ENCODE assay signal across 19 cellular contexts in genomic region chr17:10745231-10745630, GRCh38. TPM values are rescaled to one million over a fixed set of nuclear protein-coding genes. Genes with fewer than 3 reads are reported as not detected.
DNase-seq lines count a peak whose midpoint lies in the region; TF ChIP-seq lines count a peak whose summit lies in the region.
"Had no signal": no experiment of that assay in that cellular context is flagged by ENCODE, and none has a peak within 500 bp of the region (broad histone marks: within the 10 kb centered on the region; RNA-seq: fewer than 3 reads in every experiment).

No MANE protein-coding gene starts in this region.

- H3K4me3 ChIP-seq in esophagus squamous epithelium, result no peak overlapping the region
- H3K4me3 ChIP-seq in neuronal stem cell (ENCODE audit: low read length in 2 of 2), result no peak overlapping the region
- no peak overlapping the region for H3K4me3 ChIP-seq in CD8-positive, alpha-beta memory T cell (ENCODE audit: low read length)
- H3K4me3 ChIP-seq: skin epidermis, tibial nerve had no signal

- no peak overlapping the region for H2AFZ ChIP-seq in neuronal stem cell (ENCODE audit: low read length)

- peaks cover 9 to 13% of the 10 kb centered on the region in 2 donors for H3K27me3 Mint-ChIP-seq in CD8-positive, alpha-beta memory T cell

- H3K9me3 Mint-ChIP-seq in CD8-positive, alpha-beta memory T cell, result no peaks in the 10 kb centered on the region
- H3K9me3 Mint-ChIP-seq: central memory CD8-positive, alpha-beta T cell had no signal

- H3K14ac ChIP-seq in neuronal stem cell (ENCODE audit: low read length), result no peak overlapping the region

- no peak overlapping the region for H3K9ac ChIP-seq in neuronal stem cell (ENCODE audit: low read depth, low read length, poor library complexity)

- no peaks in the 10 kb centered on the region for H3K36me3 ChIP-seq in esophagus squamous epithelium
- H3K36me3 ChIP-seq in neuronal stem cell (replicated peaks in 1 of 2; ENCODE audit: control insufficient read depth in 2 of 2, insufficient read depth in 2 of 2, low read length in 2 of 2), result no peaks in the 10 kb centered on the region
- no peaks in the 10 kb centered on the region for H3K36me3 ChIP-seq in CD8-positive, alpha-beta memory T cell (ENCODE audit: insufficient read depth, low read length)
- H3K36me3 ChIP-seq: tibial nerve had no signal

- H3K4me3 Mint-ChIP-seq in CD8-positive, alpha-beta memory T cell, result no peak overlapping the region
- H3K4me3 Mint-ChIP-seq: central memory CD8-positive, alpha-beta T cell had no signal

- TF ChIP-seq POLR2A in esophagus squamous epithelium (IDR thresholded peaks at IDR 0.05), result no peak

- H3K4ac ChIP-seq in neuronal stem cell (ENCODE audit: low read length), result no peak overlapping the region

- WGBS in esophagus squamous epithelium, 2 donors, result 35 to 48% methylated on average over 6 of the region's 6 CpGs
- no CpG with 5 or more reads among the region's 6 CpGs for WGBS in neuronal stem cell (ENCODE audit: extremely low coverage in 2 of 2, insufficient read length in 2 of 2, insufficient replicate concordance in 1 of 2), 2 donors

- H2BK5ac ChIP-seq in neuronal stem cell (ENCODE audit: low read length), result no peak overlapping the region

- no peaks in the 10 kb centered on the region for H3K27me3 ChIP-seq in esophagus squamous epithelium
- peaks cover 0 to 5% (median 0%) of the 10 kb centered on the region in 3 experiments for H3K27me3 ChIP-seq in neuronal stem cell (ENCODE audit: control insufficient read depth in 3 of 3, insufficient read depth in 3 of 3, low read depth in 1 of 3, low read length in 3 of 3)
- no peaks in the 10 kb centered on the region for H3K27me3 ChIP-seq in CD8-positive, alpha-beta memory T cell (ENCODE audit: insufficient read depth, low read length, poor library complexity, severe bottlenecking)
- H3K27me3 ChIP-seq: tibial nerve had no signal

- H2BK12ac ChIP-seq in neuronal stem cell (ENCODE audit: low read length), result no peak overlapping the region

- H3K79me1 ChIP-seq in neuronal stem cell (ENCODE audit: low read depth, low read length), result no peaks in the 10 kb centered on the region

- no peaks in the 10 kb centered on the region for H3K36me3 Mint-ChIP-seq in CD8-positive, alpha-beta memory T cell

- H3K27ac Mint-ChIP-seq in CD8-positive, alpha-beta memory T cell, result peak overlapping the region in 1 of 8 donors; percentile 7

- H3K18ac ChIP-seq in neuronal stem cell (ENCODE audit: low read length), result peak overlapping the region; percentile 16

- no peak overlapping the region for H2BK120ac ChIP-seq in neuronal stem cell (ENCODE audit: low read depth, low read length)

- intact Hi-C loops in esophagus squamous epithelium (cut with DNase I), result no loop called here

- no peak overlapping the region for H4K8ac ChIP-seq in neuronal stem cell (ENCODE audit: low read depth, low read length)

- POLR2A ChIA-PET in CD8-positive, alpha-beta memory T cell (lab: Charles Lee), result no interaction called here

- no peaks in the 10 kb centered on the region for H3K9me3 ChIP-seq in esophagus squamous epithelium
- H3K9me3 ChIP-seq in neuronal stem cell (replicated peaks in 1 of 2; ENCODE audit: control insufficient read depth in 2 of 2, insufficient read depth in 1 of 2, low read depth in 1 of 2, low read length in 2 of 2), result no peaks in the 10 kb centered on the region
- H3K9me3 ChIP-seq in CD8-positive, alpha-beta memory T cell (ENCODE audit: low read length), result no peaks in the 10 kb centered on the region
- H3K9me3 ChIP-seq: tibial nerve had no signal

- peaks cover 6 to 10% (median 8%) of the 10 kb centered on the region in 3 donors for H3K4me1 Mint-ChIP-seq in CD8-positive, alpha-beta memory T cell

- H4K91ac ChIP-seq in neuronal stem cell (ENCODE audit: low read depth, low read length, poor library complexity), result no peak overlapping the region

- no peak for TF ChIP-seq CTCF in esophagus squamous epithelium (IDR thresholded peaks at IDR 0.05)

- peak; percentile 45 for DNase-seq in A172 (ENCODE audit: low spot score)
- peak; percentile 48 for DNase-seq in LHCN-M2 (ENCODE audit: low read depth)
- DNase-seq in esophagus squamous epithelium (lab: John Stamatoyannopoulos, UW), result no peak
- no peak for DNase-seq in neuronal stem cell (ENCODE audit: low spot score)
- DNase-seq in dermis blood vessel endothelial cell, result no peak
- DNase-seq in NCI-H69 (lab: John Stamatoyannopoulos, UW), result no peak
- no peak for DNase-seq in D341Med (ENCODE audit: low spot score)
- DNase-seq in CD8-positive, alpha-beta memory T cell, result no peak
- DNase-seq: activated CD4-positive, CD25-positive, alpha-beta regulatory T cell treated with anti-CD3 and anti-CD28 coated beads, Interleukin-2, amount 50 U/mL, for 72 hours; amniotic stem cell; effector memory CD4-positive, alpha-beta T cell; NCI-H2029; NCI-H524; SIG-M5 had no signal

- peak overlapping the region in 3 of 4 donors; percentile 10 to 50 (median 36) for H3K27ac ChIP-seq in esophagus squamous epithelium
- H3K27ac ChIP-seq in neuronal stem cell (replicated peaks; ENCODE audit: low read length), result no peak overlapping the region
- no peak overlapping the region for H3K27ac ChIP-seq in CD8-positive, alpha-beta memory T cell (ENCODE audit: low read depth, low read length)
- H3K27ac ChIP-seq: tibial nerve had no signal

- no peak overlapping the region for H2BK15ac ChIP-seq in neuronal stem cell (ENCODE audit: low read length)

- CTCF ChIA-PET in CD8-positive, alpha-beta memory T cell (lab: Charles Lee), result no interaction called here

- H3K4me1 ChIP-seq in esophagus squamous epithelium (peaks cover 0 to 37% (median 7%) of the 10 kb centered on the region in 3 donors), neuronal stem cell (ENCODE audit: control insufficient read depth in 2 of 2, insufficient read depth in 1 of 2, low read depth in 1 of 2, low read length in 2 of 2) (peaks cover 0 to 2% of the 10 kb centered on the region in 2 donors)
- H3K4me1 ChIP-seq in CD8-positive, alpha-beta memory T cell (ENCODE audit: insufficient read depth, low read length), result peaks cover 14% of the 10 kb centered on the region

- no peak overlapping the region for H3K4me2 ChIP-seq in neuronal stem cell (ENCODE audit: insufficient read depth, low read length, poor library complexity, severe bottlenecking)

- no peak overlapping the region for H3K23ac ChIP-seq in neuronal stem cell (ENCODE audit: low read depth, low read length, poor library complexity)

- H2AK5ac ChIP-seq in neuronal stem cell (ENCODE audit: low read depth, low read length), result no peak overlapping the region

RNA-seq across cellular contexts. Expression of gene TMEM220, which starts 15.4 kb away (rescaled TPM):
- total RNA-seq in A172 (2014; rRNA removed; shearing (Covaris generic)), result 0.12 and 0.26 TPM in 2 replicates
- 2.4 and 4.8 TPM in 2 replicates for total RNA-seq in LHCN-M2 (2014; rRNA removed)
- 3.2 TPM for polyA plus RNA-seq in LHCN-M2 (2012)
- total RNA-seq in esophagus squamous epithelium, result 1 to 10 TPM; 1.4 to 9.5 (median 6.3) TPM
- 0.53 TPM for polyA plus RNA-seq in neuronal stem cell (2013, experiment 1 of 2)
- 0.69 TPM for polyA plus RNA-seq in neuronal stem cell (2013, experiment 2 of 2)
- 1.5 and 2.7 TPM in 2 replicates for total RNA-seq in dermis blood vessel endothelial cell
- total RNA-seq in CD8-positive, alpha-beta memory T cell, result 1 to 10 TPM in 1 of 2 experiments, under 1 TPM in 1; 0.55 to 1.1 TPM
- polyA plus RNA-seq in CD8-positive, alpha-beta memory T cell, result 1.4 TPM

RNA-seq across cellular contexts. Expression of gene ADPRM, which starts 47.8 kb away (rescaled TPM):
- 8.4 and 11.1 TPM in 2 replicates for total RNA-seq in A172 (2014; rRNA removed; shearing (Covaris generic))
- 7.3 and 9.4 TPM in 2 replicates for total RNA-seq in LHCN-M2 (2014; rRNA removed)
- polyA plus RNA-seq in LHCN-M2 (2012), result 6.0 TPM
- total RNA-seq in esophagus squamous epithelium, result 10 to 100 TPM in 1 of 4 donors, 1 to 10 TPM in 3; 3.3 to 11.8 (median 4.4) TPM
- 8.3 TPM for polyA plus RNA-seq in neuronal stem cell (2013, experiment 1 of 2)
- 8.5 TPM for polyA plus RNA-seq in neuronal stem cell (2013, experiment 2 of 2)
- 8.9 and 9.7 TPM in 2 replicates for total RNA-seq in dermis blood vessel endothelial cell
- 1 to 10 TPM; 9.8 to 10.0 TPM for total RNA-seq in CD8-positive, alpha-beta memory T cell
- 27.3 TPM for polyA plus RNA-seq in CD8-positive, alpha-beta memory T cell

RNA-seq across cellular contexts. Expression of gene SCO1, which starts 47.9 kb away (rescaled TPM):
- 51.6 and 58.9 TPM in 2 replicates for total RNA-seq in A172 (2014; rRNA removed; shearing (Covaris generic))
- total RNA-seq in LHCN-M2 (2014; rRNA removed) (37.0 and 40.7 TPM in 2 replicates), esophagus squamous epithelium (10 to 100 TPM; 15.4 to 25.6 (median 20.3) TPM), dermis blood vessel endothelial cell (28.2 and 36.1 TPM in 2 replicates)
- polyA plus RNA-seq in LHCN-M2 (2012), result 18.9 TPM
- polyA plus RNA-seq in neuronal stem cell (2013, experiment 1 of 2), result 15.6 TPM
- 14.9 TPM for polyA plus RNA-seq in neuronal stem cell (2013, experiment 2 of 2)
- total RNA-seq in CD8-positive, alpha-beta memory T cell, result 10 to 100 TPM; 45.5 to 46.9 TPM
- polyA plus RNA-seq in CD8-positive, alpha-beta memory T cell, result 15.9 TPM

RNA-seq across cellular contexts. Expression of gene TMEM238L, which starts 58.7 kb away (rescaled TPM):
- not detected in 2 replicates for total RNA-seq in A172 (2014; rRNA removed; shearing (Covaris generic))
- total RNA-seq in LHCN-M2 (2014; rRNA removed) (not detected in 2 replicates), esophagus squamous epithelium (1 to 10 TPM in 2 of 4 donors, under 1 TPM in 2; 0.42 to 4.8 (median 1.0) TPM), dermis blood vessel endothelial cell (not detected in 2 replicates)
- not detected for polyA plus RNA-seq in LHCN-M2 (2012)
- not detected for polyA plus RNA-seq in neuronal stem cell (2013, experiment 1 of 2)
- not detected for polyA plus RNA-seq in neuronal stem cell (2013, experiment 2 of 2)
- not detected for total RNA-seq in CD8-positive, alpha-beta memory T cell
- not detected for polyA plus RNA-seq in CD8-positive, alpha-beta memory T cell
- total RNA-seq: fibroblast of villous mesenchyme, osteocyte, tibial nerve had no signal

Comparison
In these comparisons a context has a peak if more than half of its experiments do, and no peak if none do; other contexts are left out.
1. DNase-seq: peak in A172 (single experiment) and LHCN-M2 (single experiment); none in esophagus squamous epithelium (single experiment), neuronal stem cell (single experiment), dermis blood vessel endothelial cell (single experiment), NCI-H69 (single experiment), D341Med (single experiment) and CD8-positive, alpha-beta memory T cell (0 of 5).
2. H3K27ac ChIP-seq: peak in esophagus squamous epithelium (3 of 4); none in neuronal stem cell (single experiment) and CD8-positive, alpha-beta memory T cell (single experiment).